In genomic region chr20:47665221-47665991, GRCh38 we compare ENCODE assay signal across 26 cellular contexts.
DNase-seq lines count a peak whose midpoint lies in the region; ATAC-seq and TF ChIP-seq lines count a peak whose summit lies in the region.
"Had no signal": no experiment of that assay in that cellular context is flagged by ENCODE, and none has a peak within 500 bp of the region (broad histone marks: within the 10 kb centered on the region; RNA-seq: fewer than 3 reads in every experiment).

No MANE protein-coding gene starts in this region.

- in situ Hi-C loops in mammary epithelial cell (cut with MboI; ENCODE audit: low sequenced_read_pairs in 2 of 2), result no loop called here

- peak overlapping the region; percentile 43 for H2AFZ ChIP-seq in mammary epithelial cell (ENCODE audit: low read depth, low read length)
- H2AFZ ChIP-seq: hepatocyte had no signal

- H3K4me1 ChIP-seq in Caco-2 (peaks cover 10% of the 10 kb centered on the region), HEK293 (ENCODE audit: control insufficient read depth, insufficient read depth, low read length) (no peaks in the 10 kb centered on the region), mammary epithelial cell (ENCODE audit: insufficient read depth, low read length) (peaks cover 24% of the 10 kb centered on the region)
- H3K4me1 ChIP-seq: prostate gland had no signal

- dilution Hi-C loops in mammary epithelial cell (cut with HindIII; ENCODE audit: low sequenced_read_pairs), result no loop called here

- H3K27ac ChIP-seq in HEK293 (ENCODE audit: extremely low read depth, low read depth, low read length) (no peak overlapping the region), mammary epithelial cell (ENCODE audit: insufficient read depth, low read depth, low read length) (no peak overlapping the region)
- H3K27ac ChIP-seq: hepatocyte, prostate gland, stomach, vagina had no signal

- no peaks in the 10 kb centered on the region for H3K9me3 Mint-ChIP-seq in Caco-2 (ENCODE audit: unreplicated experiment)
- H3K9me3 Mint-ChIP-seq in mesothelial cell of epicardium, result no peaks in the 10 kb centered on the region
- H3K9me3 Mint-ChIP-seq in glutamatergic neuron (ENCODE audit: unreplicated experiment), result peaks cover 6% of the 10 kb centered on the region
- H3K9me3 Mint-ChIP-seq: nephron; T-helper 1 cell treated with Interleukin-12 subunit alpha and Interleukin-12 subunit beta and Interleukin-4 antibody, amounts not matched to agents 30 μg/mL and 1 μg/mL, for 36 hours had no signal

- peaks cover 16% of the 10 kb centered on the region for H3K4me1 Mint-ChIP-seq in Caco-2 (ENCODE audit: low read depth, unreplicated experiment)
- H3K4me1 Mint-ChIP-seq in mesothelial cell of epicardium, result peaks cover 22% of the 10 kb centered on the region
- H3K4me1 Mint-ChIP-seq in glutamatergic neuron (ENCODE audit: low read depth, unreplicated experiment), result peaks cover 14% of the 10 kb centered on the region

- CTCF ChIA-PET in Caco-2 (lab: Charles Lee) (interaction anchor here (1.2 to 1.7 kb wide), 2 partner anchors 16 to 664 kb away, joined by 3 to 4 read pairs; no protein-coding TSS in a partner anchor), HEK293 (lab: Yijun Ruan, JAX) (interaction anchor here (2.0 to 5.1 kb wide), 2 partner anchors 15 to 956 kb away, joined by 10 to 42 read pairs; no protein-coding TSS in a partner anchor), mammary epithelial cell (lab: Charles Lee; ENCODE audit: low non-redundant PET) (interaction anchor here (0.6 kb wide), 1 partner anchor 500 kb away, joined by 3 read pairs; no protein-coding TSS in a partner anchor)

- no peaks in the 10 kb centered on the region for H3K9me3 ChIP-seq in Caco-2
- no peaks in the 10 kb centered on the region for H3K9me3 ChIP-seq in HEK293 (ENCODE audit: control insufficient read depth, insufficient read depth, low read depth, low read length)
- H3K9me3 ChIP-seq in mammary epithelial cell (replicated peaks; ENCODE audit: insufficient read depth, low read length), result no peaks in the 10 kb centered on the region
- H3K9me3 ChIP-seq: prostate gland, stomach, vagina had no signal

- H3K4me3 Mint-ChIP-seq in Caco-2 (ENCODE audit: unreplicated experiment) (no peak overlapping the region), mesothelial cell of epicardium (no peak overlapping the region), glutamatergic neuron (ENCODE audit: unreplicated experiment) (no peak overlapping the region)
- H3K4me3 Mint-ChIP-seq: activated naive CD8-positive, alpha-beta T cell; CD14-positive monocyte; nephron; T-helper 1 cell treated with Interleukin-12 subunit alpha and Interleukin-12 subunit beta and Interleukin-4 antibody, amounts not matched to agents 30 μg/mL and 1 μg/mL, for 36 hours had no signal

- TF ChIP-seq CTCF in Caco-2 (IDR thresholded peaks at IDR 0.05; ENCODE audit: insufficient read depth in 1 of 2, low read depth in 1 of 2, low read length in 1 of 2, severe bottlenecking in 1 of 2, unreplicated experiment in 1 of 2) (no peak), HEK293 (tag by site-specific recombination; IDR thresholded peaks at IDR 0.05) (no peak), mammary epithelial cell (conservative IDR thresholded peaks at IDR 0.05 in 1 of 2, IDR thresholded peaks at IDR 0.05 in 1 of 2; ENCODE audit: extremely low read depth in 1 of 2, insufficient read depth in 1 of 2, low read depth in 1 of 2, low read length in 2 of 2) (peak in 1 of 2 donors; percentile 28), mesothelial cell of epicardium (IDR thresholded peaks at IDR 0.05; ENCODE audit: unreplicated experiment) (no peak), glutamatergic neuron (IDR thresholded peaks at IDR 0.05; ENCODE audit: partially characterized antibody, unreplicated experiment) (no peak)

- no peaks in the 10 kb centered on the region for H3K79me2 ChIP-seq in mammary epithelial cell (ENCODE audit: insufficient read depth, low read length)
- H3K79me2 ChIP-seq: hepatocyte had no signal

- no peak for ATAC-seq in HG03460 (IDR thresholded peaks at IDR 0.05; ENCODE audit: unreplicated experiment)

- H3K4me3 ChIP-seq in Caco-2 (ENCODE audit: low read depth, low read length) (no peak overlapping the region), HEK293 (ENCODE audit: low read depth, low read length) (no peak overlapping the region), mammary epithelial cell (replicated peaks in 1 of 3; ENCODE audit: insufficient read depth in 1 of 3, low read depth in 2 of 3, low read length in 3 of 3) (no peak overlapping the region)
- H3K4me3 ChIP-seq: hepatocyte, prostate gland, skin epidermis, stomach, vagina had no signal

- H3K27me3 Mint-ChIP-seq in Caco-2 (ENCODE audit: insufficient read depth, unreplicated experiment), result no peaks in the 10 kb centered on the region
- no peaks in the 10 kb centered on the region for H3K27me3 Mint-ChIP-seq in mesothelial cell of epicardium (ENCODE audit: low read depth)
- peaks cover 8% of the 10 kb centered on the region for H3K27me3 Mint-ChIP-seq in glutamatergic neuron (ENCODE audit: unreplicated experiment)
- H3K27me3 Mint-ChIP-seq: activated naive CD8-positive, alpha-beta T cell had no signal

- 42% methylated on average over 21 of the region's 27 CpGs for WGBS in mammary epithelial cell (ENCODE audit: low coverage, missing lambda C conversion rate)

- DNase-seq in Caco-2, result peak in 1 of 2 experiments; percentile 73
- peak; percentile 86 for DNase-seq in mammary epithelial cell
- peak in 1 of 2 experiments; percentile 61 for DNase-seq in mesothelial cell of epicardium (ENCODE audit: low spot score in 2 of 2, unreplicated experiment in 2 of 2)
- no peak for DNase-seq in glutamatergic neuron
- DNase-seq in 8988T, result no peak
- no peak for DNase-seq in activated gamma-delta T cell treated with Interleukin-2 at 50 U/mL for 16 hours
- DNase-seq: activated CD4-positive, alpha-beta T cell treated with anti-CD3 and anti-CD28 coated beads, Interleukin-2, amount 50 U/mL, for 1 hour; activated T-cell treated with anti-CD3 and anti-CD28 coated beads for 4 hours; DMS153; KG1; kidney; NCI-H2029 treated with DMSO at 0.1 percent for 48 hours; NCI-H510A treated with DMSO at 0.1 percent for 48 hours; SIG-M5; stimulated activated CD4-positive, alpha-beta T cell treated with anti-CD3 and anti-CD28 coated beads, Interleukin-4, amount 100 ng/mL, for 1 hour; stomach had no signal

- H3K36me3 Mint-ChIP-seq in Caco-2 (ENCODE audit: insufficient read depth, unreplicated experiment) (peaks cover 96% of the 10 kb centered on the region), mesothelial cell of epicardium (peaks cover 5% of the 10 kb centered on the region), glutamatergic neuron (ENCODE audit: unreplicated experiment) (peaks cover 5% of the 10 kb centered on the region)

- no peaks in the 10 kb centered on the region for H4K20me1 ChIP-seq in mammary epithelial cell (ENCODE audit: insufficient read depth, low read length)

- peak overlapping the region; percentile 16 for H3K27ac Mint-ChIP-seq in Caco-2 (ENCODE audit: unreplicated experiment)
- peak overlapping the region; percentile 89 for H3K27ac Mint-ChIP-seq in mesothelial cell of epicardium
- H3K27ac Mint-ChIP-seq in glutamatergic neuron (ENCODE audit: unreplicated experiment), result no peak overlapping the region
- H3K27ac Mint-ChIP-seq: T-helper 1 cell treated with Interleukin-12 subunit alpha and Interleukin-12 subunit beta and Interleukin-4 antibody, amounts not matched to agents 30 μg/mL and 1 μg/mL, for 36 hours had no signal

- peaks cover 2% of the 10 kb centered on the region for H3K36me3 ChIP-seq in Caco-2 (ENCODE audit: control insufficient read depth, insufficient read depth, low read length)
- peaks cover 0 to 45% of the 10 kb centered on the region in 2 experiments; a peak in 2 of 3 replicates for H3K36me3 ChIP-seq in HEK293 (ENCODE audit: control insufficient read depth in 2 of 2, insufficient read depth in 1 of 2, low read length in 2 of 2)
- H3K36me3 ChIP-seq in mammary epithelial cell (ENCODE audit: insufficient read depth, low read length), result peaks cover 12% of the 10 kb centered on the region
- H3K36me3 ChIP-seq: prostate gland had no signal

- POLR2A ChIA-PET in Caco-2 (lab: Charles Lee), result no interaction called here
- POLR2A ChIA-PET in HEK293 (lab: Yijun Ruan, JAX), result interaction anchor here (1.1 kb wide), 1 partner anchor 955 kb away, joined by 3 read pairs; no protein-coding TSS in a partner anchor

- no peak overlapping the region for H3K9ac ChIP-seq in mammary epithelial cell (ENCODE audit: insufficient read depth, low read length)

- peak overlapping the region; percentile 58 for H3K4me2 ChIP-seq in mammary epithelial cell (ENCODE audit: insufficient read depth, low read depth, low read length)
- H3K4me2 ChIP-seq: hepatocyte had no signal

- no peaks in the 10 kb centered on the region for H3K27me3 ChIP-seq in Caco-2 (replicated peaks; ENCODE audit: control insufficient read depth, insufficient read depth, low read length)
- H3K27me3 ChIP-seq in mammary epithelial cell (ENCODE audit: insufficient read depth, low read length), result no peaks in the 10 kb centered on the region
- H3K27me3 ChIP-seq: hepatocyte, stomach, vagina had no signal

- BruUV-seq in Caco-2 (replicated peaks; lab: Mats Ljungman, UMichigan) (no TSS peak), mammary epithelial cell (replicated peaks; lab: Mats Ljungman, UMichigan) (no TSS peak)

- intact Hi-C loops in Caco-2 (cut with micrococcal nuclease; ENCODE audit: unreplicated experiment) (no loop called here), mammary epithelial cell (cut with micrococcal nuclease) (loop anchor here (2.0 to 10.0 kb wide), 2 partner anchors 59 to 1259 kb away; partner anchors contain the start of gene ARFGEF2)

TF ChIP-seq in HEK293, 187 proteins besides CTCF, POLR2A, EP300 and RAD21:
- TF ChIP-seq PRDM4 (tag by site-specific recombination; IDR thresholded peaks at IDR 0.05), result peak; percentile 92
- no peak for TF ChIP-seq ZNF529 (tag by site-specific recombination; IDR thresholded peaks at IDR 0.05; ENCODE audit: insufficient replicate concordance)
- TF ChIP-seq ZIC2 (tag by site-specific recombination; IDR thresholded peaks at IDR 0.05), result 0 out of 2 replicates have a peak, but pooled peaks have one; percentile 16
